In the genomic region with DNA sequence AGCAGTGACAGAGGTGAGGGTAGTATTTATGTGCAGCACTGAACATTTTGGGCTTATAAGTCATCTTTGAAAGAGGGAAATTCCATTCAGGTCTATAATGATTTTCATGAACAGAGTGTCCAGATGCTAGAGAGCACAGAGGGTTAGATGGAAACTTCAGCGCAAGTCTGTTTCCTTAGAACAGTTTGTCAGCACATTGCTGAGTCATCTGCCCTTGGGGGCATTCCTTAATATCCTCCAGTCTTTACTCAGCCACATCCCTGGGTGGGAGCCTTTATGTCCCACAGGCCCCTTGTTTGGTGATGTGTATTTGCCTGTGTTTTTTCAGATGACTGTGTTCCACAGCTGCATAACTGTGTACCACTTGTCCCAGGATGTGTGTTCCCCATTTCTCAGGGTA, we compare ENCODE assay signal across 13 cellular contexts.
A peak's percentile ranks its signal among the peaks of the same experiment; 100 is the strongest.
DNase-seq lines count a peak whose midpoint lies in the region; ATAC-seq and TF ChIP-seq lines count a peak whose summit lies in the region.
"Had no signal": no experiment of that assay in that cellular context is flagged by ENCODE, and none has a peak within 500 bp of the region (broad histone marks: within the 10 kb centered on the region; RNA-seq: fewer than 3 reads in every experiment).

No MANE protein-coding gene starts in this region.

- ATAC-seq in HG03439 (IDR thresholded peaks at IDR 0.05; ENCODE audit: unreplicated experiment): no peak
- ATAC-seq: natural killer cell treated with Interleukin-12 subunit alpha and Interleukin-12 subunit beta and Interleukin-15 and Interleukin-18, amount 100 ng/mL, for 72 hours had no signal

- DNase-seq in AG20443 (ENCODE audit: low spot score) (peak; percentile 79), M059J (ENCODE audit: low read depth) (peak; percentile 97), dedifferentiated amniotic fluid mesenchymal stem cell (ENCODE audit: extremely low spot score) (peak; percentile 85), hypothalamus (lab: John Stamatoyannopoulos, UW) (no peak), NCI-H2081 treated with DMSO at 0.1 percent for 48 hours (lab: John Stamatoyannopoulos, UW) (no peak)
- DNase-seq in activated CD4-positive, alpha-beta T cell treated with anti-CD3 and anti-CD28 coated beads, Interleukin-2, amount 10 ng/mL, durations not matched to agents 24 days and 14 days: no peak
- DNase-seq: activated T-cell treated with anti-CD3 and anti-CD28 coated beads, Interleukin-2, amount 50 U/mL, for 48 hours; DND-41; NCI-H1930 had no signal

- no peaks in the 10 kb centered on the region for H3K4me1 Mint-ChIP-seq in activated CD4-positive, alpha-beta T cell treated with anti-CD3 and anti-CD28 coated beads, Interleukin-2, amount 10 ng/mL, durations not matched to agents 24 days and 14 days

- no peaks in the 10 kb centered on the region for H3K36me3 ChIP-seq in liver (ENCODE audit: control insufficient read depth in 4 of 4, insufficient read depth in 3 of 4, low read depth in 1 of 4, low read length in 3 of 4)

- H3K4me3 ChIP-seq in liver (ENCODE audit: low read depth in 1 of 3, low read length in 3 of 3): no peak overlapping the region

- H3K27me3 ChIP-seq in liver (ENCODE audit: control insufficient read depth in 4 of 4, insufficient read depth in 4 of 4, low read length in 3 of 4): no peaks in the 10 kb centered on the region

- peaks cover 8% of the 10 kb centered on the region for H3K9me3 Mint-ChIP-seq in activated CD4-positive, alpha-beta T cell treated with anti-CD3 and anti-CD28 coated beads, Interleukin-2, amount 10 ng/mL, durations not matched to agents 24 days and 14 days

- no peak for TF ChIP-seq CTCF in liver (IDR thresholded peaks at IDR 0.05; ENCODE audit: low read depth, low read length, missing input control)

- no peaks in the 10 kb centered on the region for H3K36me3 Mint-ChIP-seq in activated CD4-positive, alpha-beta T cell treated with anti-CD3 and anti-CD28 coated beads, Interleukin-2, amount 10 ng/mL, durations not matched to agents 24 days and 14 days (ENCODE audit: low read depth)

- no peaks in the 10 kb centered on the region for H3K4me1 ChIP-seq in liver (ENCODE audit: control insufficient read depth in 4 of 4, insufficient read depth in 4 of 4, low read length in 3 of 4)

- WGBS in liver: 58% methylated on average over 1 of the region's 1 CpG

- no peak overlapping the region for H3K27ac Mint-ChIP-seq in activated CD4-positive, alpha-beta T cell treated with anti-CD3 and anti-CD28 coated beads, Interleukin-2, amount 10 ng/mL, durations not matched to agents 24 days and 14 days
- H3K27ac Mint-ChIP-seq: natural killer cell treated with Interleukin-12 subunit alpha and Interleukin-12 subunit beta and Interleukin-15 and Interleukin-18, amount 100 ng/mL, for 72 hours; T-helper 1 cell treated with Interleukin-12 subunit alpha and Interleukin-12 subunit beta and Interleukin-4 antibody, amounts not matched to agents 30 μg/mL and 1 μg/mL, for 36 hours had no signal

- intact Hi-C loops in activated CD4-positive, alpha-beta T cell treated with anti-CD3 and anti-CD28 coated beads, Interleukin-2, amount 10 ng/mL, durations not matched to agents 24 days and 14 days (cut with micrococcal nuclease): no loop called here

- no peak overlapping the region for H3K4me3 Mint-ChIP-seq in activated CD4-positive, alpha-beta T cell treated with anti-CD3 and anti-CD28 coated beads, Interleukin-2, amount 10 ng/mL, durations not matched to agents 24 days and 14 days
- H3K4me3 Mint-ChIP-seq: natural killer cell treated with Interleukin-12 subunit alpha and Interleukin-12 subunit beta and Interleukin-15 and Interleukin-18, amount 100 ng/mL, for 72 hours; T-helper 1 cell treated with Interleukin-12 subunit alpha and Interleukin-12 subunit beta and Interleukin-4 antibody, amounts not matched to agents 30 μg/mL and 1 μg/mL, for 36 hours had no signal

- H3K9ac ChIP-seq in liver (ENCODE audit: low read depth in 1 of 2, low read length in 2 of 2): no peak overlapping the region

- H3K27me3 Mint-ChIP-seq in activated CD4-positive, alpha-beta T cell treated with anti-CD3 and anti-CD28 coated beads, Interleukin-2, amount 10 ng/mL, durations not matched to agents 24 days and 14 days: peaks cover 35% of the 10 kb centered on the region

- no peak overlapping the region for H3K27ac ChIP-seq in liver (ENCODE audit: low read depth in 1 of 2, low read length in 2 of 2)

- H3K9me3 ChIP-seq in liver (ENCODE audit: control insufficient read depth in 4 of 4, low read length in 3 of 4): peaks cover 0 to 3% (median under 1%) of the 10 kb centered on the region in 4 donors

- no peak for TF ChIP-seq RAD21 in liver (IDR thresholded peaks at IDR 0.05)

TF ChIP-seq in liver, 16 proteins besides CTCF, POLR2A, EP300 and RAD21:
- TF ChIP-seq GABPA (IDR thresholded peaks at IDR 0.05 in 1 of 2, conservative IDR thresholded peaks at IDR 0.05 in 1 of 2) (no peak), NR2F2 (IDR thresholded peaks at IDR 0.05) (peak; percentile 24)

Comparison
In these comparisons a context has a peak if more than half of its experiments do, and no peak if none do; other contexts are left out.
1. DNase-seq: peak in AG20443 (single experiment), M059J (single experiment) and dedifferentiated amniotic fluid mesenchymal stem cell (single experiment); none in activated CD4-positive, alpha-beta T cell treated with anti-CD3 and anti-CD28 coated beads, Interleukin-2, amount 10 ng/mL, durations not matched to agents 24 days and 14 days (single experiment), hypothalamus (0 of 51) and NCI-H2081 treated with DMSO at 0.1 percent for 48 hours (single experiment).